ENCODE assay signal across 10 cellular contexts in genomic region chr17:79658811-79659207, GRCh38. TPM values are rescaled to one million over a fixed set of nuclear protein-coding genes. Genes with fewer than 3 reads are reported as not detected.
DNase-seq lines count a peak whose midpoint lies in the region; TF ChIP-seq lines count a peak whose summit lies in the region.
"Had no signal": no experiment of that assay in that cellular context is flagged by ENCODE, and none has a peak within 500 bp of the region (broad histone marks: within the 10 kb centered on the region; RNA-seq: fewer than 3 reads in every experiment).

No MANE protein-coding gene starts in this region.

- no peaks in the 10 kb centered on the region for H3K79me2 ChIP-seq in SK-N-SH (ENCODE audit: insufficient read depth)

- H3K4me3 ChIP-seq in SK-N-SH (ENCODE audit: low read depth in 2 of 2, low read length in 1 of 2) (peak overlapping the region in 1 of 2 experiments; percentile 23; a peak in 1 of 4 replicates), iPS-20b (ENCODE audit: low read length) (peak overlapping the region; percentile 34; the same call in 1 of the 2 replicates), vagina (no peak overlapping the region)

- WGBS in SK-N-SH (ENCODE audit: low lambda C conversion rate), result 19% methylated on average over 11 of the region's 11 CpGs

- no peak for TF ChIP-seq POLR2A in vagina (IDR thresholded peaks at IDR 0.05)

- DNase-seq in stimulated activated CD4-positive, alpha-beta T cell treated with anti-CD3 and anti-CD28 coated beads, Interleukin-15, amount 100 ng/mL, for 24 hours, result peak; percentile 11
- no peak for DNase-seq in stimulated activated CD4-positive, alpha-beta T cell treated with anti-CD3 and anti-CD28 coated beads, Interleukin-4, amount 100 ng/mL, for 4 hours
- DNase-seq in SK-N-SH (peak; percentile 77), vagina (ENCODE audit: extremely low spot score in 2 of 2) (peak; percentile 61 to 75), NCI-H146 (lab: John Stamatoyannopoulos, UW) (no peak), kidney glomerular epithelial cell (lab: John Stamatoyannopoulos, UW) (no peak), T1000 (lab: John Stamatoyannopoulos, UW) (no peak)
- DNase-seq: activated B cell treated with CpG ODN at 0.5 μM for 24 hours had no signal

- H3K27ac ChIP-seq in SK-N-SH (ENCODE audit: low read depth in 2 of 2, low read length in 1 of 2) (no peak overlapping the region), iPS-20b (ENCODE audit: low read length) (no peak overlapping the region), vagina (no peak overlapping the region)

- POLR2A ChIA-PET in SK-N-SH (lab: Yijun Ruan, JAX), result no interaction called here

- H3K27me3 ChIP-seq in SK-N-SH (ENCODE audit: insufficient read depth), result peaks cover 14% of the 10 kb centered on the region; the same call in 1 of the 2 replicates
- H3K27me3 ChIP-seq in iPS-20b (ENCODE audit: insufficient read depth, low read length), result peaks cover 25% of the 10 kb centered on the region; the same call in 1 of the 2 replicates
- no peaks in the 10 kb centered on the region for H3K27me3 ChIP-seq in vagina

- peak; percentile 55 for TF ChIP-seq RAD21 in SK-N-SH (IDR thresholded peaks at IDR 0.05; ENCODE audit: low read length)

- intact Hi-C loops in vagina (cut with DNase I), result no loop called here

- H3K9ac ChIP-seq in SK-N-SH (no peak overlapping the region), iPS-20b (ENCODE audit: low read depth, low read length) (no peak overlapping the region)

- H3K9me3 ChIP-seq in SK-N-SH (no peaks in the 10 kb centered on the region), iPS-20b (ENCODE audit: insufficient read depth, low read depth, low read length) (peaks cover 8% of the 10 kb centered on the region), vagina (no peaks in the 10 kb centered on the region)

- H3K9me2 ChIP-seq in SK-N-SH, result no peaks in the 10 kb centered on the region

- H3F3A ChIP-seq in SK-N-SH (replicated peaks; ENCODE audit: insufficient read depth), result no peaks in the 10 kb centered on the region

- H2AFZ ChIP-seq in SK-N-SH (ENCODE audit: low read depth), result no peak overlapping the region

- peak; percentile 45 for TF ChIP-seq CTCF in SK-N-SH (IDR thresholded peaks at IDR 0.05)
- no peak for TF ChIP-seq CTCF in vagina (IDR thresholded peaks at IDR 0.05)

- CTCF ChIA-PET in SK-N-SH (lab: Yijun Ruan, JAX), result interaction anchor here (0.6 to 2.8 kb wide), 38 partner anchors 9 to 457 kb away, joined by 3 to 20 read pairs (median 4); no protein-coding TSS in a partner anchor

- H3K4me1 ChIP-seq in SK-N-SH (ENCODE audit: control insufficient read depth in 1 of 2, insufficient read depth in 2 of 2, low read depth in 1 of 2, low read length in 1 of 2) (no peaks in the 10 kb centered on the region; a peak in 1 of 4 replicates), iPS-20b (ENCODE audit: insufficient read depth, low read length) (no peaks in the 10 kb centered on the region; the same call in 1 of the 2 replicates), vagina (no peaks in the 10 kb centered on the region)

- no peak for TF ChIP-seq EP300 in SK-N-SH (IDR thresholded peaks at IDR 0.05; ENCODE audit: borderline replicate concordance in 1 of 2, low read depth in 1 of 2, low read length in 1 of 2)

- H4K20me1 ChIP-seq in SK-N-SH (ENCODE audit: insufficient read depth), result no peaks in the 10 kb centered on the region

- H3K36me3 ChIP-seq in SK-N-SH (replicated peaks in 1 of 2; ENCODE audit: control insufficient read depth in 1 of 2, insufficient read depth in 2 of 2, low read length in 1 of 2) (no peaks in the 10 kb centered on the region), iPS-20b (ENCODE audit: insufficient read depth, low read depth, low read length) (no peaks in the 10 kb centered on the region), vagina (no peaks in the 10 kb centered on the region)

- no peak overlapping the region for H3K4me2 ChIP-seq in SK-N-SH

TF ChIP-seq in SK-N-SH, 30 proteins besides CTCF, POLR2A, EP300 and RAD21:
- peak; percentile 33; the same call in 1 of the 2 replicates for TF ChIP-seq SMC3 (IDR thresholded peaks at IDR 0.05; ENCODE audit: low read depth, low read length)
- no peak for TF ChIP-seq MXI1 (IDR thresholded peaks at IDR 0.05; ENCODE audit: low read depth, low read length)
- TF ChIP-seq RCOR1 (IDR thresholded peaks at IDR 0.05; ENCODE audit: low read length), result 0 out of 2 replicates have a peak, but pooled peaks have one; percentile 7
- TF ChIP-seq IRF3 (IDR thresholded peaks at IDR 0.05; ENCODE audit: low read depth, low read length), result no peak

RNA-seq across cellular contexts. Expression of gene RBFOX3, which starts 48.0 kb away (rescaled TPM):
- polyA plus RNA-seq in SK-N-SH (2012; rRNA removed), result not detected in 2 replicates
- 0.04 TPM in 1 of 2 replicates, not detected in the other for polyA plus RNA-seq in SK-N-SH (2012; cell fraction: cytosol; rRNA removed)
- polyA plus RNA-seq in SK-N-SH (2012; cell fraction: nucleus; rRNA removed), result 0.04 and 0.12 TPM in 2 replicates
- total RNA-seq in vagina, result 3.7 TPM
- total RNA-seq: myocyte had no signal

Comparison
In these comparisons a context has a peak if more than half of its experiments do, and no peak if none do; other contexts are left out.
1. DNase-seq: peak in stimulated activated CD4-positive, alpha-beta T cell treated with anti-CD3 and anti-CD28 coated beads, Interleukin-15, amount 100 ng/mL, for 24 hours (single experiment), SK-N-SH (single experiment) and vagina (2 of 2); none in stimulated activated CD4-positive, alpha-beta T cell treated with anti-CD3 and anti-CD28 coated beads, Interleukin-4, amount 100 ng/mL, for 4 hours (0 of 2), NCI-H146 (single experiment), kidney glomerular epithelial cell (single experiment) and T1000 (single experiment).